In genomic region chr3:141925677-141926076, GRCh38 we compare ENCODE assay signal across 8 cellular contexts. TPM values are rescaled to one million over a fixed set of nuclear protein-coding genes. Genes with fewer than 3 reads are reported as not detected.
DNase-seq lines count a peak whose midpoint lies in the region; ATAC-seq, FAIRE-seq and TF ChIP-seq lines count a peak whose summit lies in the region.
"Not testable (repeated sequence)": the region's sequence is repeated elsewhere in the genome, so short reads cannot be mapped to it uniquely, and the experiment has no call there.

No MANE protein-coding gene starts in this region.

- H3K36me3 ChIP-seq in DND-41 (ENCODE audit: insufficient read depth, low read length): peaks cover 78% of the 10 kb centered on the region
- peaks cover 16% of the 10 kb centered on the region for H3K36me3 ChIP-seq in IMR-90 (ENCODE audit: control insufficient read depth, insufficient read depth, low read length)
- H3K36me3 ChIP-seq in K562 (ENCODE audit: control insufficient read depth, insufficient read depth, low read length): peaks cover 58% of the 10 kb centered on the region; the same call in 2 of the 3 replicates

- not testable (repeated sequence) for H3K18ac ChIP-seq in IMR-90 (ENCODE audit: low read depth, low read length)

- H4K8ac ChIP-seq in IMR-90 (ENCODE audit: low read depth in 2 of 2, low read length in 2 of 2): not testable (repeated sequence)

- H3K79me1 ChIP-seq in IMR-90 (ENCODE audit: low read depth in 1 of 2, low read length in 2 of 2): not testable (repeated sequence)

- H2BK15ac ChIP-seq in IMR-90 (ENCODE audit: low read depth, low read length): not testable (repeated sequence)

- CTCF ChIA-PET in A549 (lab: Yijun Ruan, JAX): interaction anchor here (0.6 to 3.2 kb wide), 2 partner anchors 12 to 200 kb away, joined by 5 to 21 read pairs; no protein-coding TSS in a partner anchor
- CTCF ChIA-PET in IMR-90 (lab: Yijun Ruan, JAX): interaction anchor here (1.0 kb wide), 1 partner anchor 10 kb away, joined by 3 read pairs; no protein-coding TSS in a partner anchor
- CTCF ChIA-PET in WTC11 (lab: Charles Lee); K562 (lab: Yijun Ruan, JAX; ENCODE audit: low intra/inter-chr PET ratio): not testable (repeated sequence)

- not testable (repeated sequence) for H3K56ac ChIP-seq in IMR-90 (ENCODE audit: extremely low read depth, insufficient read depth, low read length)

- in situ Hi-C loops in IMR-90 (cut with MboI; ENCODE audit: low sequenced_read_pairs); K562 (cut with MboI): not testable (repeated sequence)

- H3K79me2 ChIP-seq in DND-41 (ENCODE audit: insufficient read depth, low read length); K562 (ENCODE audit: control insufficient read depth, insufficient read depth, low read length): not testable (repeated sequence)

- not testable (repeated sequence) for H2BK5ac ChIP-seq in IMR-90 (ENCODE audit: low read depth, low read length, poor library complexity, severe bottlenecking)

- H3K9ac ChIP-seq in DND-41 (ENCODE audit: low read depth, low read length); IMR-90 (ENCODE audit: low read depth, low read length); K562 (ENCODE audit: insufficient read depth in 1 of 2, low read depth in 2 of 2, low read length in 2 of 2): not testable (repeated sequence)

- H3K23ac ChIP-seq in IMR-90 (ENCODE audit: low read depth, low read length): not testable (repeated sequence)

- POLR2A ChIA-PET in A549 (lab: Yijun Ruan, JAX); IMR-90 (lab: Charles Lee; ENCODE audit: unreplicated experiment); WTC11 (lab: Charles Lee): not testable (repeated sequence)
- POLR2A ChIA-PET in K562 (lab: Yijun Ruan, JAX): interaction anchor here (1.2 kb wide), 1 partner anchor 20 kb away, joined by 3 read pairs; no protein-coding TSS in a partner anchor

- H3K27me3 Mint-ChIP-seq in WTC11 (ENCODE audit: low read depth); immature natural killer cell (ENCODE audit: low read depth in 3 of 3); memory B cell: not testable (repeated sequence)

- 0 out of 2 replicates have a peak overlapping the region, but pooled peaks have one; percentile 56 for H3K27ac Mint-ChIP-seq in WTC11
- H3K27ac Mint-ChIP-seq in immature natural killer cell: peak overlapping the region in 4 of 6 donors; percentile 36 to 62 (median 53)
- peak overlapping the region; percentile 35 for H3K27ac Mint-ChIP-seq in memory B cell

- H3K4me1 ChIP-seq in A549; DND-41 (ENCODE audit: insufficient read depth, low read length); IMR-90 (ENCODE audit: control insufficient read depth, insufficient read depth, low read length); K562 (replicated peaks in 1 of 2; ENCODE audit: control insufficient read depth in 2 of 2, insufficient read depth in 2 of 2, low read length in 2 of 2): not testable (repeated sequence)

- intact Hi-C loops in IMR-90 (cut with micrococcal nuclease); K562 (cut with micrococcal nuclease): not testable (repeated sequence)

- dilution Hi-C loops in IMR-90 (cut with HindIII; ENCODE audit: low sequenced_read_pairs, unreplicated experiment): not testable (repeated sequence)

- H3K9me3 ChIP-seq in A549; DND-41 (ENCODE audit: insufficient read depth, low read length, severe bottlenecking); IMR-90 (ENCODE audit: control insufficient read depth, insufficient read depth, low read length); K562 (replicated peaks; ENCODE audit: control insufficient read depth, insufficient read depth, low read depth, low read length): not testable (repeated sequence)

- not testable (repeated sequence) for H3K4me3 Mint-ChIP-seq in WTC11, immature natural killer cell, memory B cell

- DNase-seq in A549 (ENCODE audit: low read depth in 1 of 2, low spot score in 1 of 2); IMR-90; WTC11 (ENCODE audit: low spot score); K562 (ENCODE audit: extremely low read depth in 1 of 4, low spot score in 3 of 4); immature natural killer cell; memory B cell (ENCODE audit: low spot score in 2 of 2): not testable (repeated sequence)
- DNase-seq in DND-41 (peak; percentile 3), ecto neural progenitor cell (ENCODE audit: low spot score) (peak; percentile 10)

- not testable (repeated sequence) for TF ChIP-seq POLR2A in A549 (IDR thresholded peaks at IDR 0.05; ENCODE audit: low read length); IMR-90 (IDR thresholded peaks at IDR 0.05; ENCODE audit: low read depth, low read length); K562 (conservative IDR thresholded peaks at IDR 0.05)

- WGBS in A549 (ENCODE audit: missing lambda C conversion rate): 95% methylated on average over 5 of the region's 5 CpGs
- 86% methylated on average over 4 of the region's 5 CpGs; no CpG with 5 or more reads in 1 of the 2 experiments for WGBS in IMR-90 (ENCODE audit: extremely low coverage in 2 of 2, insufficient read length in 1 of 2), 2 experiments
- WGBS in K562 (ENCODE audit: insufficient coverage, low coverage, missing lambda C conversion rate): 93% methylated on average over 5 of the region's 5 CpGs

- H4K91ac ChIP-seq in IMR-90 (ENCODE audit: insufficient read depth, low read depth, low read length): not testable (repeated sequence)

- ATAC-seq in A549; DND-41 (ENCODE audit: insufficient read depth, low read depth); IMR-90 (ENCODE audit: low read depth); WTC11; K562; memory B cell (ENCODE audit: low read depth): not testable (repeated sequence)

- not testable (repeated sequence) for H3K9me1 ChIP-seq in IMR-90 (ENCODE audit: insufficient read depth, low read length); K562 (ENCODE audit: control insufficient read depth, insufficient read depth, low read length)

- not testable (repeated sequence) for H3K14ac ChIP-seq in IMR-90 (replicated peaks; ENCODE audit: low read depth, low read length)

- H4K20me1 ChIP-seq in DND-41 (ENCODE audit: insufficient read depth, low read length); IMR-90 (ENCODE audit: insufficient read depth, low read length); K562 (replicated peaks; ENCODE audit: control insufficient read depth, insufficient read depth, low read length): not testable (repeated sequence)

- TF ChIP-seq EP300 in A549 (IDR thresholded peaks at IDR 0.05); K562 (IDR thresholded peaks at IDR 0.05; ENCODE audit: low read length): not testable (repeated sequence)

- not testable (repeated sequence) for H4K5ac ChIP-seq in IMR-90 (ENCODE audit: low read depth, low read length)

- not testable (repeated sequence) for H2AK5ac ChIP-seq in IMR-90 (ENCODE audit: low read depth, low read length)

- TSS peak; percentile 89 for BruUV-seq in IMR-90 (replicated peaks; lab: Mats Ljungman, UMichigan)
- BruUV-seq in K562 (replicated peaks; lab: Mats Ljungman, UMichigan): TSS peak; percentile 60

- H3K4me3 ChIP-seq in A549; DND-41 (ENCODE audit: low read depth in 1 of 2, low read length in 2 of 2); IMR-90 (ENCODE audit: insufficient read depth, low read depth, low read length); K562: not testable (repeated sequence)

- H3K9me3 Mint-ChIP-seq in WTC11, immature natural killer cell, memory B cell: not testable (repeated sequence)

- H3K36me3 Mint-ChIP-seq in WTC11 (peaks cover 52% of the 10 kb centered on the region), immature natural killer cell (peaks cover 7 to 31% (median 17%) of the 10 kb centered on the region in 3 donors), memory B cell (peaks cover 32% of the 10 kb centered on the region)

- not testable (repeated sequence) for H3K4me2 ChIP-seq in A549; DND-41 (ENCODE audit: insufficient read depth, low read length); IMR-90 (ENCODE audit: low read depth, low read length); K562 (ENCODE audit: insufficient read depth, low read length)

- TF ChIP-seq RAD21 in A549 (conservative IDR thresholded peaks at IDR 0.05 in 1 of 2, IDR thresholded peaks at IDR 0.05 in 1 of 2); IMR-90 (IDR thresholded peaks at IDR 0.05; ENCODE audit: low read length); K562 (CRISPR knock-in tag; conservative IDR thresholded peaks at IDR 0.05 in 1 of 2, IDR thresholded peaks at IDR 0.05 in 1 of 2): not testable (repeated sequence)

- not testable (repeated sequence) for H3K27ac ChIP-seq in A549; DND-41 (ENCODE audit: low read length); IMR-90 (ENCODE audit: insufficient read depth, low read length); K562 (ENCODE audit: extremely low read depth, low read depth, low read length)

- H2BK20ac ChIP-seq in IMR-90 (ENCODE audit: low read depth, low read length): not testable (repeated sequence)

- H2AK9ac ChIP-seq in IMR-90 (replicated peaks; ENCODE audit: low read depth, low read length, poor library complexity): not testable (repeated sequence)

- not testable (repeated sequence) for H3K27me3 ChIP-seq in DND-41 (ENCODE audit: insufficient read depth, low read length, poor library complexity); IMR-90 (ENCODE audit: control insufficient read depth, insufficient read depth, low read length); K562 (ENCODE audit: control insufficient read depth in 2 of 2, insufficient read depth in 2 of 2, low read length in 2 of 2)

- H2BK120ac ChIP-seq in IMR-90 (ENCODE audit: low read depth, low read length): not testable (repeated sequence)

- H3K4me1 Mint-ChIP-seq in WTC11, immature natural killer cell, memory B cell: not testable (repeated sequence)

- FAIRE-seq in A549 (lab: Jason Lieb, UNC) (peak; percentile 23), K562 (lab: Jason Lieb, UNC) (peak; percentile 55)

- H2AFZ ChIP-seq in DND-41 (ENCODE audit: low read depth, low read length); IMR-90 (replicated peaks; ENCODE audit: low read length, poor library complexity); K562 (ENCODE audit: low read depth, low read length): not testable (repeated sequence)

- not testable (repeated sequence) for TF ChIP-seq CTCF in A549 (IDR thresholded peaks at IDR 0.05); DND-41 (IDR thresholded peaks at IDR 0.05; ENCODE audit: borderline replicate concordance, extremely low read depth, low read length, poor library complexity, severe bottlenecking); IMR-90 (conservative IDR thresholded peaks at IDR 0.05; ENCODE audit: low read depth, low read length); WTC11 (IDR thresholded peaks at IDR 0.05); K562 (IDR thresholded peaks at IDR 0.05 in 2 of 3, conservative IDR thresholded peaks at IDR 0.05 in 1 of 3; ENCODE audit: insufficient read depth in 2 of 3, low read depth in 1 of 3, low read length in 3 of 3)

- not testable (repeated sequence) for H3K4ac ChIP-seq in IMR-90 (ENCODE audit: low read depth, low read length)

RNA-seq across cellular contexts. Expression of gene ATP1B3, which starts 49.2 kb away (rescaled TPM):
- 292 and 306 TPM in 2 replicates for polyA plus RNA-seq in A549 (2011; rRNA removed)
- 80.0 and 109 TPM in 2 replicates for polyA plus RNA-seq in A549 (2012; cell fraction: cytosol; rRNA removed)
- polyA plus RNA-seq in A549 (2012; cell fraction: nucleus; rRNA removed): 45.8 and 79.9 TPM in 2 replicates
- 207 to 230 TPM (median 226 TPM) in 3 replicates for polyA plus RNA-seq in A549 (2017; fragmentation: RNase III; extraction: RNeasy Plus Mini Kit Qiagen cat#74134 plus additional on column Dnase treatment)
- 93.5 and 111 TPM in 2 replicates for polyA minus RNA-seq in A549 (2011; rRNA and poly(A)+ RNA removed)
- total RNA-seq in IMR-90 (2012; rRNA removed): 64.3 and 111 TPM in 2 replicates
- polyA plus RNA-seq in IMR-90 (2012; rRNA removed): 98.2 and 126 TPM in 2 replicates
- 29.3 and 75.6 TPM in 2 replicates for polyA plus RNA-seq in IMR-90 (2012; cell fraction: cytosol; rRNA removed)
- polyA plus RNA-seq in IMR-90 (2012; cell fraction: nucleus; rRNA removed; ENCODE audit: low replicate concordance): 11.5 and 107 TPM in 2 replicates
- 189 to 239 TPM (median 212 TPM) in 3 replicates for total RNA-seq in WTC11 (2021)
- 155 and 386 TPM in 2 replicates for total RNA-seq in K562 (2011; cell fraction: chromatin; rRNA removed; ENCODE audit: low replicate concordance)
- total RNA-seq in K562 (2011; cell fraction: nucleolus; rRNA removed): 130 and 132 TPM in 2 replicates
- total RNA-seq in K562 (2011; cell fraction: nucleoplasm; rRNA removed): 338 and 395 TPM in 2 replicates
- 48.3 and 68.9 TPM in 2 replicates for total RNA-seq in K562 (2014; rRNA removed)
- 181 and 192 TPM in 2 replicates for total RNA-seq in K562 (2014; rRNA removed; fragmentation: Illumina TruSeq; extraction: Trizol)
- total RNA-seq in K562 (2015; rRNA removed; fragmentation: Illumina TruSeq; extraction: Trizol): 109 and 113 TPM in 2 replicates
- 201 and 202 TPM in 2 replicates for total RNA-seq in K562 (2021)
- polyA plus RNA-seq in K562 (2011; rRNA removed): 166 and 168 TPM in 2 replicates
- polyA plus RNA-seq in K562 (2011; cell fraction: cytosol; rRNA removed): 60.8 and 184 TPM in 2 replicates
- 54.2 and 111 TPM in 2 replicates for polyA plus RNA-seq in K562 (2011; cell fraction: nucleus; rRNA removed)
- polyA plus RNA-seq in K562 (2012): 169 and 188 TPM in 2 replicates
- 153 and 179 TPM in 2 replicates for polyA plus RNA-seq in K562 (2014; fragmentation: Illumina TruSeq; extraction: Trizol)
- 10 to 100 TPM; 81.6 to 95.3 TPM for polyA plus RNA-seq in K562 (2014; fragmentation: Nextera tagmentation; extraction: Ambion mirVana)
- polyA plus RNA-seq in K562 (2014; rRNA removed): 107 and 123 TPM in 2 replicates
- polyA minus RNA-seq in K562 (2011; rRNA and poly(A)+ RNA removed): 226 and 248 TPM in 2 replicates
- 62.8 and 80.9 TPM in 2 replicates for polyA minus RNA-seq in K562 (2011; cell fraction: cytosol; rRNA and poly(A)+ RNA removed)
- 22.8 and 33.3 TPM in 2 replicates for polyA minus RNA-seq in K562 (2011; cell fraction: nucleus; rRNA and poly(A)+ RNA removed)
- polyA plus RNA-seq in immature natural killer cell: 100 to 1,000 TPM; 145 to 206 (median 167) TPM
